ENCODE assay signal across 11 cellular contexts in genomic region chr1:234509457-234510328, GRCh38. TPM values are rescaled to one million over a fixed set of nuclear protein-coding genes. Genes with fewer than 3 reads are reported as not detected.
DNase-seq lines count a peak whose midpoint lies in the region; ATAC-seq and TF ChIP-seq lines count a peak whose summit lies in the region.
"Had no signal": no experiment of that assay in that cellular context is flagged by ENCODE, and none has a peak within 500 bp of the region (broad histone marks: within the 10 kb centered on the region; RNA-seq: fewer than 3 reads in every experiment).

No MANE protein-coding gene starts in this region.

- H3K27me3 ChIP-seq in neuron (ENCODE audit: insufficient read depth, low read length) (no peaks in the 10 kb centered on the region), left lung (no peaks in the 10 kb centered on the region)

- peak overlapping the region; percentile 5 for H3K4me3 Mint-ChIP-seq in chondrocyte (ENCODE audit: unreplicated experiment)

- no peaks in the 10 kb centered on the region for H3K27me3 Mint-ChIP-seq in chondrocyte (ENCODE audit: low read depth)

- TF ChIP-seq CTCF in NB4 (IDR thresholded peaks at IDR 0.05; ENCODE audit: low read depth, low read length) (no peak), chondrocyte (IDR thresholded peaks at IDR 0.05) (peak; percentile 8), left lung (IDR thresholded peaks at IDR 0.05) (no peak)

- H3K27ac ChIP-seq in left lung = no peak overlapping the region

- H3K36me3 ChIP-seq in neuron (ENCODE audit: insufficient read depth, low read length) (no peaks in the 10 kb centered on the region), left lung (no peaks in the 10 kb centered on the region)

- intact Hi-C loops in left lung (cut with DNase I) = no loop called here

- peak overlapping the region; percentile 65 for H3K27ac Mint-ChIP-seq in chondrocyte (ENCODE audit: unreplicated experiment)

- H2AFZ ChIP-seq in neuron (ENCODE audit: low read depth, low read length) = peak overlapping the region; percentile 22

- H3K9me3 ChIP-seq in neuron (ENCODE audit: low read length) (no peaks in the 10 kb centered on the region), left lung (no peaks in the 10 kb centered on the region)

- no peak for ATAC-seq in left lung

- no peaks in the 10 kb centered on the region for H3K9me3 Mint-ChIP-seq in chondrocyte (ENCODE audit: low read depth)

- peak; percentile 36 for DNase-seq in GM03348 (ENCODE audit: low spot score)
- DNase-seq in NB4 (ENCODE audit: low read depth) = peak; percentile 38
- no peak for DNase-seq in chondrocyte (ENCODE audit: low spot score)
- no peak for DNase-seq in LoVo (ENCODE audit: low spot score)
- DNase-seq in left lung = no peak
- DNase-seq in RPMI8226 = no peak
- DNase-seq in DMS153 (lab: John Stamatoyannopoulos, UW) = no peak
- DNase-seq: activated T-cell treated with anti-CD3 and anti-CD28 coated beads, Interleukin-2, amount 50 U/mL, for 48 hours; DMS79 treated with DMSO at 0.1 percent for 48 hours; KG1 had no signal

- H3K4me1 ChIP-seq in neuron (ENCODE audit: insufficient read depth, low read length) (peaks cover 7% of the 10 kb centered on the region), left lung (peaks cover 0 to 22% of the 10 kb centered on the region in 2 donors)

- no peaks in the 10 kb centered on the region for H3K36me3 Mint-ChIP-seq in chondrocyte (ENCODE audit: low read depth)

- H3K4me3 ChIP-seq in NB4 (ENCODE audit: low read depth, low read length) (no peak overlapping the region), neuron (ENCODE audit: low read length) (no peak overlapping the region), left lung (no peak overlapping the region)

- peaks cover 24% of the 10 kb centered on the region for H3K4me1 Mint-ChIP-seq in chondrocyte (ENCODE audit: low read depth)

- TF ChIP-seq POLR2A in NB4 (IDR thresholded peaks at IDR 0.05; ENCODE audit: extremely low read depth, insufficient read length) = no peak

RNA-seq across cellular contexts. Expression of gene TARBP1, which starts 30.7 kb away (rescaled TPM):
- total RNA-seq in chondrocyte (11.2 to 22.2 TPM (median 12.9 TPM) in 3 replicates), left lung (10 to 100 TPM; 20.9 to 23.8 TPM)

Comparison
In these comparisons a context has a peak if more than half of its experiments do, and no peak if none do; other contexts are left out.
1. DNase-seq: peak in GM03348 (single experiment) and NB4 (single experiment); none in chondrocyte (single experiment), LoVo (single experiment), left lung (0 of 2), RPMI8226 (single experiment) and DMS153 (single experiment).